Comparison of ENCODE assay signal across 8 cellular contexts in the genomic region with DNA sequence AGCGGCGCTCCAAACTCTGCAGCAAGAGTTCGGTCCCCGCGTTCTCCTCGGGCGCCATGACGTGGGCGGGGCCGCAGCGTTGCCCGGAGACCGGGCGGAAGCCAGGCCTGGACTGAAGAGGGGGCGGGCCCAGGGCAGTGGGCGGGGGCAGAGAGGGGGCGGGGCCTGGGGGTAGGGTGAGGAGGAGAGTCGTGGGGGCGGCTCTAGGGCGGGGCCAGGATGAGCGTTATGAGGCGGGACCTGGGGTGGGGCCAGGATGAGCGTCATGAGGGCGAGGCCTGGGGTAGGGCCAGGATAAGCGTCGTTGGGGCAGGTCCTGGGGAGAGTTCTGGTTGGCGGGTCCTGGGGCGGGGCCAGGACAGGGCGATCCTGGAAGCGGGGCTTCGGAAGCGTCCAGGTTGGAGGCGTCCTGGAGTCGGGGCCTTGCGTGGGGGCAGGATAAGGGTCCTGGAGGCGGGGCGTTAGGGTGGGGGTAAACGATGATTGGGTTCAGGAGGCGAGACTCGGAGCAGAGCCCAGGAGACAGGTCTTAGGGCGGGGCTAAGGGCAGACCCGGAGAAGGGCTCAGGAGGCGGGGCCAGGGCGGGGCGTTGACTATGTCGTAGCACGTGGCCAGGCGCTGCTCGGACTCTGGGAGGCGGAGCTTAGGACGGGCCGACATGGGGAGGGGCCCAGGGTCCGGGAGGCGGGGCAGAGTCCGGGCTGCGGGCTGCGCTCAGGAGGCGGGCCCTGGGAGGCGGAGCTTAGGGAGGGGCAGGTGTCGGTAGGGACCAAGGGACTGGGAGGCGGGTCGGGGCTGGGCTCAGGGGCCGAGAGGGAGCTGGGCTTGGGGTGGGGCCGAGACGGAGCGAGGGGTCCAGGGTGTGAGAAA.
DNase-seq lines count a peak whose midpoint lies in the region; ATAC-seq, FAIRE-seq and TF ChIP-seq lines count a peak whose summit lies in the region.
"Not testable (repeated sequence)": the region's sequence is repeated elsewhere in the genome, so short reads cannot be mapped to it uniquely, and the experiment has no call there.

No MANE protein-coding gene starts in this region.

- ATAC-seq in GM21515 (IDR thresholded peaks at IDR 0.05; ENCODE audit: unreplicated experiment): peak; percentile 90

- H3K4me2 ChIP-seq in OCI-LY7 (ENCODE audit: low read length) (peak overlapping the region; percentile 79), endothelial cell of umbilical vein (ENCODE audit: insufficient read depth, low read length) (peak overlapping the region; percentile 8)

- intact Hi-C loops in OCI-LY7 (cut with micrococcal nuclease; ENCODE audit: unreplicated experiment) (loop anchor here (5.0 kb wide), 1 partner anchor 158 kb away; no protein-coding TSS in a partner anchor), endothelial cell of umbilical vein (cut with micrococcal nuclease) (loop anchor here (2.0 kb wide), 1 partner anchor 175 kb away; no protein-coding TSS in a partner anchor)

- H4K20me1 ChIP-seq in OCI-LY7 (ENCODE audit: insufficient read depth, low read length); endothelial cell of umbilical vein (replicated peaks; ENCODE audit: control insufficient read depth, extremely low read depth, insufficient read depth, low read length): not testable (repeated sequence)

- H3K9me2 ChIP-seq in OCI-LY7 (ENCODE audit: insufficient read depth, low read length): not testable (repeated sequence)

- H3K79me2 ChIP-seq in OCI-LY7 (ENCODE audit: insufficient read depth, low read depth, low read length); endothelial cell of umbilical vein (ENCODE audit: control insufficient read depth, insufficient read depth, low read length): not testable (repeated sequence)

- dilution Hi-C loops in endothelial cell of umbilical vein (cut with MboI; ENCODE audit: extremely low pct_ligation_motif_present, low sequenced_read_pairs): not testable (repeated sequence)

- H3K4me1 Mint-ChIP-seq in mesothelial cell of epicardium: peaks cover 16% of the 10 kb centered on the region

- DNase-seq in COLO668 (lab: John Stamatoyannopoulos, UW; ENCODE audit: unreplicated experiment) (peak; percentile 94), OCI-LY7 (ENCODE audit: low spot score) (peak; percentile 92), activated T-cell treated with anti-CD3 and anti-CD28 coated beads for 24 hours (ENCODE audit: low read depth) (peak; percentile 99), endothelial cell of umbilical vein (ENCODE audit: low read depth, low spot score) (peak; percentile 97), mesothelial cell of epicardium (ENCODE audit: low spot score in 2 of 2, unreplicated experiment in 2 of 2) (peak; percentile 97 to 99)
- peak; percentile 97 for DNase-seq in stimulated activated CD8-positive, alpha-beta memory T cell treated with anti-CD3 and anti-CD28 coated beads, Interleukin-15, amount 100 ng/mL, for 1 hour (ENCODE audit: low read depth)

- not testable (repeated sequence) for BruUV-seq in OCI-LY7 (replicated peaks; lab: Mats Ljungman, UMichigan); endothelial cell of umbilical vein (replicated peaks; lab: Mats Ljungman, UMichigan)

- peak overlapping the region; percentile 97 for H3K27ac Mint-ChIP-seq in mesothelial cell of epicardium

- H3K4me3 ChIP-seq in OCI-LY7 (ENCODE audit: low read depth, low read length, poor library complexity, severe bottlenecking) (peak overlapping the region; percentile 95), endothelial cell of umbilical vein (replicated peaks in 1 of 3; ENCODE audit: insufficient read depth in 1 of 3, low read depth in 1 of 3, low read length in 3 of 3) (peak overlapping the region; percentile 35 to 91 (median 37))

- not testable (repeated sequence) for H3K36me3 ChIP-seq in OCI-LY7 (ENCODE audit: insufficient read depth, low read length); endothelial cell of umbilical vein (ENCODE audit: control insufficient read depth in 2 of 2, extremely low read depth in 1 of 2, insufficient read depth in 2 of 2, low read length in 2 of 2)

- not testable (repeated sequence) for H3K27me3 ChIP-seq in endothelial cell of umbilical vein (ENCODE audit: control insufficient read depth in 2 of 2, insufficient read depth in 2 of 2, low read length in 2 of 2)

- H3K9me3 ChIP-seq in OCI-LY7 (ENCODE audit: low read length); endothelial cell of umbilical vein (replicated peaks; ENCODE audit: control insufficient read depth, insufficient read depth, low read length): not testable (repeated sequence)

- H3K9ac ChIP-seq in endothelial cell of umbilical vein (replicated peaks; ENCODE audit: extremely low read depth, insufficient read depth, low read length): peak overlapping the region; percentile 38

- CTCF ChIA-PET in OCI-LY7 (lab: Charles Lee; ENCODE audit: unreplicated experiment): not testable (repeated sequence)
- CTCF ChIA-PET in endothelial cell of umbilical vein (lab: Charles Lee): interaction anchor here (1.6 kb wide), 1 partner anchor 176 kb away, joined by 7 read pairs; the partner anchor contains the start of gene NUDT8

- POLR2A ChIA-PET in OCI-LY7 (lab: Charles Lee); endothelial cell of umbilical vein (lab: Charles Lee): not testable (repeated sequence)

- not testable (repeated sequence) for H3K27me3 Mint-ChIP-seq in mesothelial cell of epicardium (ENCODE audit: low read depth)

- TF ChIP-seq EP300 in Ishikawa (IDR thresholded peaks at IDR 0.05; ENCODE audit: borderline replicate concordance): not testable (repeated sequence)

- peaks cover 14% of the 10 kb centered on the region for H3K4me1 ChIP-seq in OCI-LY7 (ENCODE audit: insufficient read depth, low read length, poor library complexity, severe bottlenecking)
- not testable (repeated sequence) for H3K4me1 ChIP-seq in endothelial cell of umbilical vein (ENCODE audit: control insufficient read depth, extremely low read depth, insufficient read depth, low read length)

- peak overlapping the region; percentile 80 for H3K4me3 Mint-ChIP-seq in mesothelial cell of epicardium

- TF ChIP-seq POLR2A in endothelial cell of umbilical vein (IDR thresholded peaks at IDR 0.05; ENCODE audit: low read depth, low read length): peak; percentile 31

- H3K27ac ChIP-seq in OCI-LY7 (ENCODE audit: low read depth, low read length, poor library complexity, severe bottlenecking): peak overlapping the region; percentile 59
- peak overlapping the region; percentile 78 for H3K27ac ChIP-seq in endothelial cell of umbilical vein (ENCODE audit: insufficient read depth, low read depth, low read length)

- H2AFZ ChIP-seq in OCI-LY7 (ENCODE audit: low read length): peak overlapping the region; percentile 81
- H2AFZ ChIP-seq in endothelial cell of umbilical vein (ENCODE audit: low read depth, low read length): peak overlapping the region; percentile 89

- TF ChIP-seq RAD21 in Ishikawa (IDR thresholded peaks at IDR 0.05; ENCODE audit: low read depth): not testable (repeated sequence)

- H3K36me3 Mint-ChIP-seq in mesothelial cell of epicardium: not testable (repeated sequence)

- not testable (repeated sequence) for H3K9me3 Mint-ChIP-seq in mesothelial cell of epicardium

- TF ChIP-seq CTCF in OCI-LY7 (conservative IDR thresholded peaks at IDR 0.05; ENCODE audit: low read length); endothelial cell of umbilical vein (IDR thresholded peaks at IDR 0.05; ENCODE audit: extremely low read depth in 1 of 2, insufficient read depth in 1 of 2, low read depth in 1 of 2, low read length in 2 of 2); mesothelial cell of epicardium (IDR thresholded peaks at IDR 0.05; ENCODE audit: unreplicated experiment): not testable (repeated sequence)

- H3K9me1 ChIP-seq in endothelial cell of umbilical vein (replicated peaks; ENCODE audit: control insufficient read depth, extremely low read depth, insufficient read depth, low read length): not testable (repeated sequence)

- peak; percentile 82 for FAIRE-seq in endothelial cell of umbilical vein (lab: Jason Lieb, UNC)

TF ChIP-seq in Ishikawa, 13 proteins besides CTCF, POLR2A, EP300 and RAD21:
- TF ChIP-seq TAF1 (IDR thresholded peaks at IDR 0.05; ENCODE audit: low read depth) (peak; percentile 77), YY1 (IDR thresholded peaks at IDR 0.05; ENCODE audit: low read depth) (peak; percentile 87), USF1 (IDR thresholded peaks at IDR 0.05) (peak; percentile 75), EGR1 (IDR thresholded peaks at IDR 0.05) (peak; percentile 40; the same call in 1 of the 2 replicates), TCF12 (IDR thresholded peaks at IDR 0.05; ENCODE audit: low read depth) (peak; percentile 34; the same call in 1 of the 2 replicates)

TF ChIP-seq in endothelial cell of umbilical vein, 7 proteins besides CTCF, POLR2A, EP300 and RAD21:
- peak; percentile 66 for TF ChIP-seq MAX (IDR thresholded peaks at IDR 0.05; ENCODE audit: insufficient read depth, insufficient read length)
- TF ChIP-seq POLR2AphosphoS5 (IDR thresholded peaks at IDR 0.05; ENCODE audit: insufficient read depth, low read depth, low read length): peak; percentile 43

Comparison
In these comparisons a context has a peak if more than half of its experiments do, and no peak if none do; other contexts are left out.
1. Peak in every context shown above with its lines: DNase-seq, ATAC-seq, H3K4me3 ChIP-seq and H3K27ac ChIP-seq.